13 cellular contexts compared by ENCODE assay signal in genomic region chr4:6887591-6888371, GRCh38. TPM values are rescaled to one million over a fixed set of nuclear protein-coding genes. Genes with fewer than 3 reads are reported as not detected.
DNase-seq lines count a peak whose midpoint lies in the region; ATAC-seq and TF ChIP-seq lines count a peak whose summit lies in the region.
"Had no signal": no experiment of that assay in that cellular context is flagged by ENCODE, and none has a peak within 500 bp of the region (broad histone marks: within the 10 kb centered on the region; RNA-seq: fewer than 3 reads in every experiment).

No MANE protein-coding gene starts in this region.

- peaks cover 38% of the 10 kb centered on the region for H3K4me1 ChIP-seq in lower lobe of right lung

- TF ChIP-seq CTCF in choroid plexus epithelial cell (conservative IDR thresholded peaks at IDR 0.05; ENCODE audit: low read depth, low read length) (no peak), lower lobe of right lung (IDR thresholded peaks at IDR 0.05) (no peak)

- intact Hi-C loops in lower lobe of right lung (cut with DNase I) = no loop called here

- H3K4me3 Mint-ChIP-seq in activated T-cell treated with anti-CD3 and anti-CD28 coated beads, Interleukin-2, amount 50 U/mL, for 4 hours = no peak overlapping the region
- H3K4me3 Mint-ChIP-seq: activated CD4-positive, alpha-beta T cell treated with anti-CD3 and anti-CD28 coated beads, Interleukin-2, amount 10 ng/mL, durations not matched to agents 7 days and 5 days; central memory CD8-positive, alpha-beta T cell; nephron had no signal

- H3K36me3 ChIP-seq in lower lobe of right lung = peaks cover 9% of the 10 kb centered on the region

- peak overlapping the region; percentile 18 for H3K27ac ChIP-seq in lower lobe of right lung

- ATAC-seq in lower lobe of right lung (peak in 1 of 2 donors; percentile 33), GM21576 (IDR thresholded peaks at IDR 0.05; ENCODE audit: unreplicated experiment) (no peak)
- ATAC-seq in activated T-cell treated with anti-CD3 and anti-CD28 coated beads, Interleukin-2, amount 50 U/mL, for 4 hours = no peak

- H3K4me1 Mint-ChIP-seq in activated T-cell treated with anti-CD3 and anti-CD28 coated beads, Interleukin-2, amount 50 U/mL, for 4 hours (ENCODE audit: low read depth) = peaks cover 21% of the 10 kb centered on the region

- DNase-seq in AML-193 (lab: John Stamatoyannopoulos, UW) (peak; percentile 61 to 68), LHCN-M2 (ENCODE audit: low read depth) (peak; percentile 43), choroid plexus epithelial cell (ENCODE audit: low read depth) (peak; percentile 67), lower lobe of right lung (no peak), NCI-H1694 treated with DMSO at 0.1 percent for 48 hours (lab: John Stamatoyannopoulos, UW) (no peak)
- DNase-seq in stimulated activated CD4-positive, alpha-beta T cell treated with anti-CD3 and anti-CD28 coated beads, Interleukin-1b, Interleukin-23, amount 100 ng/mL, for 48 hours = no peak
- DNase-seq in activated T-cell treated with anti-CD3 and anti-CD28 coated beads, Interleukin-2, amount 50 U/mL, for 4 hours = no peak
- DNase-seq: activated CD4-positive, alpha-beta T cell treated with anti-CD3 and anti-CD28 coated beads, Interleukin-2, amount 10 ng/mL, durations not matched to agents 7 days and 5 days; activated naive CD4-positive, alpha-beta T cell treated with Interleukin-2 at 50 U/mL for 16 hours; NCI-H1930 had no signal

- no peaks in the 10 kb centered on the region for H3K9me3 ChIP-seq in lower lobe of right lung

- no peak overlapping the region for H3K4me3 ChIP-seq in choroid plexus epithelial cell (ENCODE audit: low read depth, low read length)
- H3K4me3 ChIP-seq in lower lobe of right lung = no peak overlapping the region

- H3K27me3 ChIP-seq in lower lobe of right lung (ENCODE audit: low read depth) = no peaks in the 10 kb centered on the region

- H3K36me3 Mint-ChIP-seq in activated T-cell treated with anti-CD3 and anti-CD28 coated beads, Interleukin-2, amount 50 U/mL, for 4 hours (ENCODE audit: insufficient read depth) = peaks cover 4% of the 10 kb centered on the region

- H3K27me3 Mint-ChIP-seq in activated T-cell treated with anti-CD3 and anti-CD28 coated beads, Interleukin-2, amount 50 U/mL, for 4 hours (ENCODE audit: low read depth) = no peaks in the 10 kb centered on the region
- H3K27me3 Mint-ChIP-seq: activated CD4-positive, alpha-beta T cell treated with anti-CD3 and anti-CD28 coated beads, Interleukin-2, amount 10 ng/mL, durations not matched to agents 7 days and 5 days; central memory CD8-positive, alpha-beta T cell had no signal

- H3K9me3 Mint-ChIP-seq in activated T-cell treated with anti-CD3 and anti-CD28 coated beads, Interleukin-2, amount 50 U/mL, for 4 hours = no peaks in the 10 kb centered on the region
- H3K9me3 Mint-ChIP-seq: central memory CD8-positive, alpha-beta T cell had no signal

RNA-seq across cellular contexts. Expression of gene TBC1D14, which starts 21.8 kb away (rescaled TPM):
- total RNA-seq in LHCN-M2 (2014; rRNA removed) (46.1 and 51.9 TPM in 2 replicates), lower lobe of right lung (60.7 TPM)
- polyA plus RNA-seq in LHCN-M2 (2012) = 18.3 TPM
- 10 to 100 TPM; 39.8 to 45.7 (median 41.7) TPM for total RNA-seq in activated T-cell treated with anti-CD3 and anti-CD28 coated beads, Interleukin-2, amount 50 U/mL, for 4 hours

Comparison
In these comparisons a context has a peak if more than half of its experiments do, and no peak if none do; other contexts are left out.
1. DNase-seq: peak in AML-193 (2 of 2), LHCN-M2 (single experiment) and choroid plexus epithelial cell (single experiment); none in lower lobe of right lung (single experiment), stimulated activated CD4-positive, alpha-beta T cell treated with anti-CD3 and anti-CD28 coated beads, Interleukin-1b, Interleukin-23, amount 100 ng/mL, for 48 hours (single experiment), NCI-H1694 treated with DMSO at 0.1 percent for 48 hours (single experiment) and activated T-cell treated with anti-CD3 and anti-CD28 coated beads, Interleukin-2, amount 50 U/mL, for 4 hours (single experiment).